ENCODE assay signal across 8 cellular contexts in genomic region chr1:54715493-54716298, GRCh38. TPM values are rescaled to one million over a fixed set of nuclear protein-coding genes. Genes with fewer than 3 reads are reported as not detected.
DNase-seq lines count a peak whose midpoint lies in the region; ATAC-seq and TF ChIP-seq lines count a peak whose summit lies in the region.

A gene with protein sequence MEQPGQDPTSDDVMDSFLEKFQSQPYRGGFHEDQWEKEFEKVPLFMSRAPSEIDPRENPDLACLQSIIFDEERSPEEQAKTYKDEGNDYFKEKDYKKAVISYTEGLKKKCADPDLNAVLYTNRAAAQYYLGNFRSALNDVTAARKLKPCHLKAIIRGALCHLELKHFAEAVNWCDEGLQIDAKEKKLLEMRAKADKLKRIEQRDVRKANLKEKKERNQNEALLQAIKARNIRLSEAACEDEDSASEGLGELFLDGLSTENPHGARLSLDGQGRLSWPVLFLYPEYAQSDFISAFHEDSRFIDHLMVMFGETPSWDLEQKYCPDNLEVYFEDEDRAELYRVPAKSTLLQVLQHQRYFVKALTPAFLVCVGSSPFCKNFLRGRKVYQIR (plus strand): TSS chr1:54715861. CDS start chr1:54715909, 48 bp downstream.

- peaks cover 29% of the 10 kb centered on the region for H3K36me3 Mint-ChIP-seq in Calu3 (ENCODE audit: insufficient read depth, unreplicated experiment)

- H3K4me3 ChIP-seq in HUES48 (ENCODE audit: low read depth, low read length), result peak within 1 kb of the TSS; percentile 97
- H3K4me3 ChIP-seq in OCI-LY3 (ENCODE audit: low read length), result peak within 1 kb of the TSS; percentile 96
- peak within 1 kb of the TSS; percentile 62 for H3K4me3 ChIP-seq in mucosa of descending colon

- peak; percentile 96 for ATAC-seq in GM21390 (IDR thresholded peaks at IDR 0.05; ENCODE audit: unreplicated experiment)
- peak; percentile 100 for ATAC-seq in mucosa of descending colon

- DNase-seq in Calu3 (peak; percentile 91), activated T-cell treated with anti-CD3 and anti-CD28 coated beads for 24 hours (ENCODE audit: low read depth) (peak; percentile 81), epithelial cell of prostate (ENCODE audit: low read depth, low spot score) (peak; percentile 24), mucosa of descending colon (peak; percentile 86 to 92 (median 89))
- peak; percentile 64 to 73 for DNase-seq in stimulated activated CD8-positive, alpha-beta memory T cell treated with anti-CD3 and anti-CD28 coated beads, Interleukin-4, amount 100 ng/mL, for 1 hour (ENCODE audit: low read depth in 2 of 2, low spot score in 1 of 2)

- H3K9me3 Mint-ChIP-seq in Calu3 (ENCODE audit: low read depth, unreplicated experiment), result no peaks in the 10 kb centered on the region

- H3K9ac ChIP-seq in HUES48 (ENCODE audit: low read depth, low read length) (peak within 1 kb of the TSS; percentile 84), OCI-LY3 (ENCODE audit: low read length) (peak within 1 kb of the TSS; percentile 68)

- H3K27ac ChIP-seq in HUES48 (ENCODE audit: low read depth, low read length), result peak within 1 kb of the TSS; percentile 66
- H3K27ac ChIP-seq in OCI-LY3 (ENCODE audit: low read length), result peak within 1 kb of the TSS; percentile 2
- H3K27ac ChIP-seq in epithelial cell of prostate, result peak within 1 kb of the TSS; percentile 87

- TF ChIP-seq CTCF in Calu3 (IDR thresholded peaks at IDR 0.05; ENCODE audit: unreplicated experiment) (no peak), OCI-LY3 (IDR thresholded peaks at IDR 0.05; ENCODE audit: low read depth, low read length) (no peak), mucosa of descending colon (IDR thresholded peaks at IDR 0.05) (no peak)

- peak within 1 kb of the TSS; percentile 15 for H3K27ac Mint-ChIP-seq in Calu3 (ENCODE audit: unreplicated experiment)

- H3K4me1 ChIP-seq in HUES48 (ENCODE audit: control insufficient read depth, insufficient read depth, low read length) (no peaks in the 10 kb centered on the region; the same call in 1 of the 2 replicates), OCI-LY3 (ENCODE audit: low read length) (peaks cover 11% of the 10 kb centered on the region), mucosa of descending colon (ENCODE audit: low read depth) (peaks cover 7% of the 10 kb centered on the region)

- peaks cover 16% of the 10 kb centered on the region for H3K4me1 Mint-ChIP-seq in Calu3 (ENCODE audit: low read depth, unreplicated experiment)

- H3K27me3 ChIP-seq in HUES48 (ENCODE audit: control insufficient read depth, insufficient read depth, low read length) (no peaks in the 10 kb centered on the region), OCI-LY3 (ENCODE audit: low read depth, low read length) (no peaks in the 10 kb centered on the region)

- peaks cover 28% of the 10 kb centered on the region for H3K79me2 ChIP-seq in OCI-LY3 (ENCODE audit: low read length)

- no peaks in the 10 kb centered on the region for H4K20me1 ChIP-seq in OCI-LY3 (ENCODE audit: insufficient read depth, low read length)

- CTCF ChIA-PET in Calu3 (lab: Charles Lee), result interaction anchor here (0.6 to 1.9 kb wide), 2 partner anchors 11 to 477 kb away, joined by 3 to 5 read pairs; no protein-coding TSS in a partner anchor

- peaks cover 31% of the 10 kb centered on the region for H3K27me3 Mint-ChIP-seq in Calu3 (ENCODE audit: unreplicated experiment)

- H3K4me2 ChIP-seq in OCI-LY3 (ENCODE audit: low read length), result peak within 1 kb of the TSS; percentile 87

- no peaks in the 10 kb centered on the region for H3K9me3 ChIP-seq in HUES48 (ENCODE audit: control insufficient read depth, insufficient read depth, low read length)
- H3K9me3 ChIP-seq in OCI-LY3 (ENCODE audit: insufficient read depth, low read length), result no peaks in the 10 kb centered on the region
- no peaks in the 10 kb centered on the region for H3K9me3 ChIP-seq in mucosa of descending colon

- TSS peak; percentile 64 for BruUV-seq in Calu3 (replicated peaks; lab: Mats Ljungman, UMichigan)

- intact Hi-C loops in Calu3 (cut with micrococcal nuclease; ENCODE audit: unreplicated experiment) (no loop called here), mucosa of descending colon (cut with DNase I, micrococcal nuclease) (no loop called here)

- peak within 1 kb of the TSS; percentile 82 for H3K4me3 Mint-ChIP-seq in Calu3 (ENCODE audit: low read depth, unreplicated experiment)

- peaks cover 36% of the 10 kb centered on the region for H3K36me3 ChIP-seq in HUES48 (ENCODE audit: control insufficient read depth, insufficient read depth, low read length)
- H3K36me3 ChIP-seq in OCI-LY3 (replicated peaks; ENCODE audit: low read depth, low read length), result peaks cover 8% of the 10 kb centered on the region
- no peaks in the 10 kb centered on the region for H3K36me3 ChIP-seq in mucosa of descending colon (ENCODE audit: low read depth)

- peak within 1 kb of the TSS; percentile 91 for H2AFZ ChIP-seq in OCI-LY3 (ENCODE audit: low read depth, low read length)

RNA-seq across cellular contexts. Expression of the gene that starts here (rescaled TPM):
- total RNA-seq in Calu3 (2022) (22.9 and 26.0 TPM in 2 replicates), mucosa of descending colon (10 to 100 TPM; 12.1 to 16.7 (median 15.2) TPM)

Comparison
In these comparisons a context has a peak if more than half of its experiments do, and no peak if none do; other contexts are left out.
1. Peak in every context shown above with its lines: DNase-seq, ATAC-seq, H3K4me3 ChIP-seq and H3K27ac ChIP-seq.
2. DNase-seq: peak in every context shown above with its lines; median percentile 91 in Calu3; 89 in mucosa of descending colon; 81 in activated T-cell treated with anti-CD3 and anti-CD28 coated beads for 24 hours; 68 in stimulated activated CD8-positive, alpha-beta memory T cell treated with anti-CD3 and anti-CD28 coated beads, Interleukin-4, amount 100 ng/mL, for 1 hour; 24 in epithelial cell of prostate.
3. H3K27ac ChIP-seq: peak in every context shown above with its lines; median percentile 87 in epithelial cell of prostate; 66 in HUES48; 2 in OCI-LY3.